Comparison of ENCODE assay signal across 8 cellular contexts in genomic region chr16:1971678-1972489, GRCh38. TPM values are rescaled to one million over a fixed set of nuclear protein-coding genes. Genes with fewer than 3 reads are reported as not detected.
DNase-seq lines count a peak whose midpoint lies in the region; ATAC-seq and TF ChIP-seq lines count a peak whose summit lies in the region.

Gene TBL3 (plus strand): TSS chr16:1972053. CDS start chr16:1972165, 112 bp downstream.

- H3K4me3 ChIP-seq in GM12865 (ENCODE audit: low read depth, low read length): peak within 1 kb of the TSS; percentile 71
- H3K4me3 ChIP-seq in parathyroid adenoma (ENCODE audit: low read depth, low read length): peak within 1 kb of the TSS; percentile 98
- H3K4me3 ChIP-seq in tibial artery: peak within 1 kb of the TSS; percentile 79 to 99

- H3K36me3 Mint-ChIP-seq in activated naive CD8-positive, alpha-beta T cell treated with anti-CD3 and anti-CD28 coated beads, Interleukin-2, amount 50 U/mL, for 24 hours (ENCODE audit: low read depth): peaks cover 24% of the 10 kb centered on the region

- ATAC-seq in HG02642 (IDR thresholded peaks at IDR 0.05; ENCODE audit: poor library complexity, unreplicated experiment): peak; percentile 69
- peak; percentile 94 for ATAC-seq in activated naive CD8-positive, alpha-beta T cell treated with anti-CD3 and anti-CD28 coated beads, Interleukin-2, amount 50 U/mL, for 24 hours
- peak; percentile 98 for ATAC-seq in Right ventricle myocardium superior (ENCODE audit: poor library complexity)

- peaks cover 2% of the 10 kb centered on the region for H3K4me1 ChIP-seq in parathyroid adenoma
- peaks cover 0 to 32% (median 21%) of the 10 kb centered on the region in 4 donors for H3K4me1 ChIP-seq in tibial artery

- no peaks in the 10 kb centered on the region for H3K36me3 ChIP-seq in parathyroid adenoma (ENCODE audit: control insufficient read depth, insufficient read depth, low read length)
- H3K36me3 ChIP-seq in tibial artery: peaks cover 31 to 32% (median 31%) of the 10 kb centered on the region in 3 donors

- peak within 1 kb of the TSS; percentile 99 for H3K27ac Mint-ChIP-seq in activated naive CD8-positive, alpha-beta T cell treated with anti-CD3 and anti-CD28 coated beads, Interleukin-2, amount 50 U/mL, for 24 hours

- H3K9me3 Mint-ChIP-seq in activated naive CD8-positive, alpha-beta T cell treated with anti-CD3 and anti-CD28 coated beads, Interleukin-2, amount 50 U/mL, for 24 hours: no peaks in the 10 kb centered on the region

- no peaks in the 10 kb centered on the region for H3K27me3 Mint-ChIP-seq in activated naive CD8-positive, alpha-beta T cell treated with anti-CD3 and anti-CD28 coated beads, Interleukin-2, amount 50 U/mL, for 24 hours

- H3K4me3 Mint-ChIP-seq in activated naive CD8-positive, alpha-beta T cell treated with anti-CD3 and anti-CD28 coated beads, Interleukin-2, amount 50 U/mL, for 24 hours: peak within 1 kb of the TSS; percentile 99

- H3K9me3 ChIP-seq in parathyroid adenoma (ENCODE audit: control insufficient read depth, low read length) (no peaks in the 10 kb centered on the region), tibial artery (no peaks in the 10 kb centered on the region)

- TF ChIP-seq CTCF in GM12865 (IDR thresholded peaks at IDR 0.05; ENCODE audit: insufficient read depth, low read depth, low read length, missing control alignments): no peak
- no peak for TF ChIP-seq CTCF in parathyroid adenoma (IDR thresholded peaks at IDR 0.05)
- TF ChIP-seq CTCF in tibial artery (IDR thresholded peaks at IDR 0.05): no peak

- H3K4me2 ChIP-seq in parathyroid adenoma (ENCODE audit: low read length): peak within 1 kb of the TSS; percentile 100

- peak within 1 kb of the TSS; percentile 100 for H2AFZ ChIP-seq in parathyroid adenoma

- DNase-seq in GM12865 (ENCODE audit: low read depth): peak; percentile 98
- DNase-seq in NCI-H1105 treated with DMSO at 0.1 percent for 48 hours (lab: John Stamatoyannopoulos, UW): peak; percentile 71
- peak; percentile 93 for DNase-seq in SW480 (ENCODE audit: low spot score)
- peak; percentile 98 for DNase-seq in activated naive CD8-positive, alpha-beta T cell treated with anti-CD3 and anti-CD28 coated beads, Interleukin-2, amount 50 U/mL, for 24 hours
- DNase-seq in Right ventricle myocardium superior: peak; percentile 97
- DNase-seq in tibial artery: peak; percentile 91 to 96

- H3K27me3 ChIP-seq in parathyroid adenoma (ENCODE audit: control insufficient read depth, insufficient read depth, low read length): no peaks in the 10 kb centered on the region
- H3K27me3 ChIP-seq in tibial artery: peaks cover 0 to 35% of the 10 kb centered on the region in 2 donors

- peak within 1 kb of the TSS; percentile 80 for H3K27ac ChIP-seq in parathyroid adenoma
- peak within 1 kb of the TSS; percentile 80 to 94 for H3K27ac ChIP-seq in tibial artery

- intact Hi-C loops in Right ventricle myocardium superior (cut with DNase I) (no loop called here), tibial artery (cut with DNase I; ENCODE audit: low total_unique reads) (loop anchor here (5.0 kb wide), 1 partner anchor 360 kb away; the partner anchor contains the start of genes CRAMP1 and IFT140)

- peaks cover 9% of the 10 kb centered on the region for H3K79me2 ChIP-seq in parathyroid adenoma

- H3K4me1 Mint-ChIP-seq in activated naive CD8-positive, alpha-beta T cell treated with anti-CD3 and anti-CD28 coated beads, Interleukin-2, amount 50 U/mL, for 24 hours: peaks cover 23% of the 10 kb centered on the region

- H3K9ac ChIP-seq in parathyroid adenoma: peak within 1 kb of the TSS; percentile 91

RNA-seq across cellular contexts. Expression of gene TBL3, which starts in this region (rescaled TPM):
- total RNA-seq in Right ventricle myocardium superior: 20.3 TPM

Comparison
In these comparisons a context has a peak if more than half of its experiments do, and no peak if none do; other contexts are left out.
1. Peak in every context shown above with its lines: DNase-seq, ATAC-seq, H3K4me3 ChIP-seq and H3K27ac ChIP-seq.